In genomic region chr11:4645974-4646373, GRCh38 we compare ENCODE assay signal across 21 cellular contexts. TPM values are rescaled to one million over a fixed set of nuclear protein-coding genes. Genes with fewer than 3 reads are reported as not detected.
DNase-seq lines count a peak whose midpoint lies in the region; ATAC-seq and TF ChIP-seq lines count a peak whose summit lies in the region.
"Had no signal": no experiment of that assay in that cellular context is flagged by ENCODE, and none has a peak within 500 bp of the region (broad histone marks: within the 10 kb centered on the region; RNA-seq: fewer than 3 reads in every experiment).

No MANE protein-coding gene starts in this region.

- no peaks in the 10 kb centered on the region for H3K36me3 ChIP-seq in right atrium auricular region
- no peaks in the 10 kb centered on the region for H3K36me3 ChIP-seq in skeletal muscle tissue (ENCODE audit: control insufficient read depth in 3 of 3, insufficient read depth in 3 of 3, low read length in 3 of 3)
- H3K36me3 ChIP-seq in upper lobe of right lung = no peaks in the 10 kb centered on the region

- H3K4me1 ChIP-seq in right atrium auricular region = peaks cover 0 to 51% of the 10 kb centered on the region in 2 donors
- peaks cover 20 to 34% (median 28%) of the 10 kb centered on the region in 3 donors for H3K4me1 ChIP-seq in skeletal muscle tissue (ENCODE audit: control insufficient read depth in 3 of 3, insufficient read depth in 3 of 3, low read length in 3 of 3)
- no peaks in the 10 kb centered on the region for H3K4me1 ChIP-seq in upper lobe of right lung

- ATAC-seq in Right ventricle myocardium inferior = peak; percentile 87
- ATAC-seq in upper lobe of right lung = peak; percentile 57

- no peaks in the 10 kb centered on the region for H3K36me3 Mint-ChIP-seq in activated naive CD4-positive, alpha-beta T cell treated with anti-CD3 and anti-CD28 coated beads, Interleukin-2, amount 10 ng/mL, durations not matched to agents 7 days and 5 days

- intact Hi-C loops in Right ventricle myocardium inferior (cut with DNase I) (no loop called here), cardiac septum (cut with DNase I) (no loop called here), upper lobe of right lung (cut with DNase I) (no loop called here)

- H3K9me3 ChIP-seq in right atrium auricular region (no peaks in the 10 kb centered on the region), skeletal muscle tissue (ENCODE audit: control insufficient read depth in 3 of 3, low read length in 3 of 3) (no peaks in the 10 kb centered on the region), upper lobe of right lung (no peaks in the 10 kb centered on the region)

- H3K4me3 Mint-ChIP-seq in activated naive CD4-positive, alpha-beta T cell treated with anti-CD3 and anti-CD28 coated beads, Interleukin-2, amount 10 ng/mL, durations not matched to agents 7 days and 5 days = no peak overlapping the region

- H3K27me3 ChIP-seq in right atrium auricular region (no peaks in the 10 kb centered on the region), skeletal muscle tissue (ENCODE audit: control insufficient read depth in 3 of 3, insufficient read depth in 3 of 3, low read length in 3 of 3) (no peaks in the 10 kb centered on the region), upper lobe of right lung (no peaks in the 10 kb centered on the region)

- H3K4me3 ChIP-seq in right atrium auricular region = no peak overlapping the region
- H3K4me3 ChIP-seq in skeletal muscle tissue (ENCODE audit: low read length in 3 of 3) = peak overlapping the region in 1 of 3 donors; percentile 4
- H3K4me3 ChIP-seq in upper lobe of right lung = no peak overlapping the region

- DNase-seq in Right ventricle myocardium inferior (ENCODE audit: missing footprints) (peak; percentile 57), cardiac septum (ENCODE audit: low spot score) (no peak), right atrium auricular region (ENCODE audit: low spot score) (no peak), upper lobe of right lung (no peak), anterior cingulate cortex (lab: John Stamatoyannopoulos, UW) (no peak)
- no peak for DNase-seq in activated CD4-positive, alpha-beta T cell treated with anti-CD3 and anti-CD28 coated beads, Interleukin-2, amount 50 U/mL, for 4 hours
- no peak for DNase-seq in activated naive CD4-positive, alpha-beta T cell treated with anti-CD3 and anti-CD28 coated beads, Interleukin-2, amount 10 ng/mL, durations not matched to agents 7 days and 5 days
- DNase-seq: 8988T, ACHN, GOT3, HCEC 1CT, IMR-90, MM.1S, NCI-H1694, NCI-H2029 treated with DMSO at 0.1 percent for 48 hours, NCI-H446 treated with DMSO at 0.1 percent for 48 hours, NCI-H526, RPMI8226, SHP77 treated with DMSO at 0.1 percent for 48 hours had no signal

- H3K9me3 Mint-ChIP-seq in activated naive CD4-positive, alpha-beta T cell treated with anti-CD3 and anti-CD28 coated beads, Interleukin-2, amount 10 ng/mL, durations not matched to agents 7 days and 5 days = no peaks in the 10 kb centered on the region

- peaks cover 16% of the 10 kb centered on the region for H3K27me3 Mint-ChIP-seq in activated naive CD4-positive, alpha-beta T cell treated with anti-CD3 and anti-CD28 coated beads, Interleukin-2, amount 10 ng/mL, durations not matched to agents 7 days and 5 days

- no peak overlapping the region for H3K9ac ChIP-seq in skeletal muscle tissue (ENCODE audit: low read depth in 1 of 3, low read length in 3 of 3)
- H3K9ac ChIP-seq: KMS-11 had no signal

- no peaks in the 10 kb centered on the region for H3K4me1 Mint-ChIP-seq in activated naive CD4-positive, alpha-beta T cell treated with anti-CD3 and anti-CD28 coated beads, Interleukin-2, amount 10 ng/mL, durations not matched to agents 7 days and 5 days

- CTCF ChIA-PET in activated naive CD4-positive, alpha-beta T cell treated with anti-CD3 and anti-CD28 coated beads, Interleukin-2, amount 10 ng/mL, durations not matched to agents 7 days and 5 days (lab: Charles Lee) = interaction anchor here (2.6 kb wide), 1 partner anchor 9 kb away, joined by 14 read pairs; the partner anchor contains the start of gene OR51D1

- H3K27ac Mint-ChIP-seq in activated naive CD4-positive, alpha-beta T cell treated with anti-CD3 and anti-CD28 coated beads, Interleukin-2, amount 10 ng/mL, durations not matched to agents 7 days and 5 days = no peak overlapping the region

- TF ChIP-seq CTCF in right atrium auricular region (IDR thresholded peaks at IDR 0.05) (no peak), upper lobe of right lung (IDR thresholded peaks at IDR 0.05) (no peak)

- peak overlapping the region; percentile 31 to 83 for H3K27ac ChIP-seq in right atrium auricular region
- peak overlapping the region; percentile 63 for H3K27ac ChIP-seq in skeletal muscle tissue (ENCODE audit: low read depth, low read length)
- H3K27ac ChIP-seq in upper lobe of right lung = no peak overlapping the region
- H3K27ac ChIP-seq: KMS-11 had no signal

RNA-seq across cellular contexts. Expression of gene OR51E1, which starts 2.2 kb away (rescaled TPM):
- 1.9 TPM for total RNA-seq in Right ventricle myocardium inferior
- total RNA-seq in cardiac septum = 1.00 TPM
- 1 to 10 TPM in 1 of 2 donors, under 1 TPM in 1; 0.12 to 1.3 TPM for total RNA-seq in right atrium auricular region
- total RNA-seq in skeletal muscle tissue = 4.2 TPM
- total RNA-seq in upper lobe of right lung = not detected
- total RNA-seq: IMR-90 had no signal

RNA-seq across cellular contexts. Expression of gene OR51D1, which starts 8.7 kb away (rescaled TPM):
- total RNA-seq in Right ventricle myocardium inferior (not detected), cardiac septum (not detected), right atrium auricular region (not detected), skeletal muscle tissue (not detected), upper lobe of right lung (not detected)
- total RNA-seq: IMR-90 had no signal

RNA-seq across cellular contexts. Expression of gene TRIM68, which starts 37.9 kb away (rescaled TPM):
- total RNA-seq in Right ventricle myocardium inferior = 11.6 TPM
- 7.8 TPM for total RNA-seq in cardiac septum
- 1 to 10 TPM; 7.5 to 9.6 TPM for total RNA-seq in right atrium auricular region
- total RNA-seq in skeletal muscle tissue = 6.8 TPM
- total RNA-seq in upper lobe of right lung = 12.4 TPM

RNA-seq across cellular contexts. Expression of gene OR51E2, which starts 51.7 kb away (rescaled TPM):
- 0.30 TPM for total RNA-seq in Right ventricle myocardium inferior
- not detected for total RNA-seq in cardiac septum
- total RNA-seq in right atrium auricular region = under 1 TPM in 1 of 2 donors, not detected in 1; 0.15 TPM
- total RNA-seq in skeletal muscle tissue = 0.52 TPM
- not detected for total RNA-seq in upper lobe of right lung

RNA-seq across cellular contexts. Expression of gene OR52I1, which starts 52.1 kb away (rescaled TPM):
- not detected for total RNA-seq in Right ventricle myocardium inferior
- not detected for total RNA-seq in cardiac septum
- total RNA-seq in right atrium auricular region = not detected
- not detected for total RNA-seq in skeletal muscle tissue
- total RNA-seq in upper lobe of right lung = not detected
- total RNA-seq: IMR-90 had no signal
